ENCODE assay signal across 1 cellular context in the genomic region with DNA sequence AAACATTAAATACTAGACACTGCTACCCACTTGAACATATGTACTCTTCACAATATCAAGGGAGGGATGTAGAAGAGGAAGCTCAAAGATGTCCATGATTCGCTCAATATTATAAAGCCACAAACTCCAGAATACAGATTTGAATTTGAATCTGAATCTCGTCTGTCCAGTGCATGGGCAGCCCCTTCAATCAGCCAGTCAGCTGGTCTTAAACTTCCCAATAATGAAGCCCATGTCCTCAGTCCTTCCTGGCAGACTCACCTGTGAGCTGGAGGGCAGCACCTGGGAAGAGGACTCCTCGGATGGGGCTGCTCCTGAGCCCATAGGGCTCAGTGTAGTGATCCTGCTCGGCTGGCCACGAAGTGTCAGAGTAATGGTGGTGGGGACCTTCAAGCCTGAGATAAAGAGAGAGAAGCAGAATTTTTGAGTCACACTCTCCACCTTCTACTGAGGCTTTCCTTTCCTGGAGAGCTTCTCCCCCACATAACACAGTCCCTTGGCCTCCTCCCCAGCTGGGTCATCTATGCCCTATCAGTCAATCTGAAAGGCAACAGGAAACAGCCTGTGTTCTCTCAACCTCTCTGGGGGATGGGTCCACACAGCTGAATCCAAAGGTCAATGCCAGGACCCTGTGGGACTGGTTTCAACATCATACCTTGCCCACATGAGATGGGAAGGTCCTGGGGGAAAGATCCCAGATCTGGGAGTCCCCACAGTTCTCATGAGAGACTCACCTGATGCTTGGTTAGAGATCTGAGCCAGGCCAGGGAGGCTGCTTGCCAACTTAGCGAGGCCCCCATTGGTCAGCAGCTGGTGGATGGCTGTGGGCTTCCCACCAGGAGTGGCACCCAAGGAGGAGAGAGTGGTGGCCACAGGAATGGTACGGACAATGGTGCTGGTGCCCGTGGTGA.
TF ChIP-seq lines count a peak whose summit lies in the region.

No MANE protein-coding gene starts in this region.

TF ChIP-seq in HepG2, 621 proteins besides CTCF, POLR2A, EP300 and RAD21 (continued from another document and continues in another):
- TF ChIP-seq, protein P1, sequence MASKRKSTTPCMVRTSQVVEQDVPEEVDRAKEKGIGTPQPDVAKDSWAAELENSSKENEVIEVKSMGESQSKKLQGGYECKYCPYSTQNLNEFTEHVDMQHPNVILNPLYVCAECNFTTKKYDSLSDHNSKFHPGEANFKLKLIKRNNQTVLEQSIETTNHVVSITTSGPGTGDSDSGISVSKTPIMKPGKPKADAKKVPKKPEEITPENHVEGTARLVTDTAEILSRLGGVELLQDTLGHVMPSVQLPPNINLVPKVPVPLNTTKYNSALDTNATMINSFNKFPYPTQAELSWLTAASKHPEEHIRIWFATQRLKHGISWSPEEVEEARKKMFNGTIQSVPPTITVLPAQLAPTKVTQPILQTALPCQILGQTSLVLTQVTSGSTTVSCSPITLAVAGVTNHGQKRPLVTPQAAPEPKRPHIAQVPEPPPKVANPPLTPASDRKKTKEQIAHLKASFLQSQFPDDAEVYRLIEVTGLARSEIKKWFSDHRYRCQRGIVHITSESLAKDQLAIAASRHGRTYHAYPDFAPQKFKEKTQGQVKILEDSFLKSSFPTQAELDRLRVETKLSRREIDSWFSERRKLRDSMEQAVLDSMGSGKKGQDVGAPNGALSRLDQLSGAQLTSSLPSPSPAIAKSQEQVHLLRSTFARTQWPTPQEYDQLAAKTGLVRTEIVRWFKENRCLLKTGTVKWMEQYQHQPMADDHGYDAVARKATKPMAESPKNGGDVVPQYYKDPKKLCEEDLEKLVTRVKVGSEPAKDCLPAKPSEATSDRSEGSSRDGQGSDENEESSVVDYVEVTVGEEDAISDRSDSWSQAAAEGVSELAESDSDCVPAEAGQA (IDR thresholded peaks at IDR 0.05; ENCODE audit: low read depth), result peak; percentile 27; the same call in 1 of the 2 replicates
- TF ChIP-seq, protein P1 (CRISPR knock-in tag; IDR thresholded peaks at IDR 0.05; ENCODE audit: borderline replicate concordance), result no peak
- peak; percentile 99 for TF ChIP-seq ELF3 (CRISPR knock-in tag; IDR thresholded peaks at IDR 0.05)
- peak; percentile 71; the same call in 1 of the 2 replicates for TF ChIP-seq ZNF678 (CRISPR knock-in tag; IDR thresholded peaks at IDR 0.05)
- peak; percentile 47; the same call in 1 of the 2 replicates for TF ChIP-seq ZFP37 (CRISPR knock-in tag; IDR thresholded peaks at IDR 0.05; ENCODE audit: borderline replicate concordance)
- TF ChIP-seq ZFYVE20 (CRISPR knock-in tag; IDR thresholded peaks at IDR 0.05; ENCODE audit: borderline replicate concordance, low read depth), result no peak
- TF ChIP-seq BCL3 (CRISPR knock-in tag; IDR thresholded peaks at IDR 0.05), result no peak; the same call in 1 of the 2 replicates
- TF ChIP-seq ZNF556 (CRISPR knock-in tag; IDR thresholded peaks at IDR 0.05; ENCODE audit: borderline replicate concordance), result peak; percentile 95
- TF ChIP-seq ZNF20 (CRISPR knock-in tag; IDR thresholded peaks at IDR 0.05), result no peak
- TF ChIP-seq, protein P2, sequence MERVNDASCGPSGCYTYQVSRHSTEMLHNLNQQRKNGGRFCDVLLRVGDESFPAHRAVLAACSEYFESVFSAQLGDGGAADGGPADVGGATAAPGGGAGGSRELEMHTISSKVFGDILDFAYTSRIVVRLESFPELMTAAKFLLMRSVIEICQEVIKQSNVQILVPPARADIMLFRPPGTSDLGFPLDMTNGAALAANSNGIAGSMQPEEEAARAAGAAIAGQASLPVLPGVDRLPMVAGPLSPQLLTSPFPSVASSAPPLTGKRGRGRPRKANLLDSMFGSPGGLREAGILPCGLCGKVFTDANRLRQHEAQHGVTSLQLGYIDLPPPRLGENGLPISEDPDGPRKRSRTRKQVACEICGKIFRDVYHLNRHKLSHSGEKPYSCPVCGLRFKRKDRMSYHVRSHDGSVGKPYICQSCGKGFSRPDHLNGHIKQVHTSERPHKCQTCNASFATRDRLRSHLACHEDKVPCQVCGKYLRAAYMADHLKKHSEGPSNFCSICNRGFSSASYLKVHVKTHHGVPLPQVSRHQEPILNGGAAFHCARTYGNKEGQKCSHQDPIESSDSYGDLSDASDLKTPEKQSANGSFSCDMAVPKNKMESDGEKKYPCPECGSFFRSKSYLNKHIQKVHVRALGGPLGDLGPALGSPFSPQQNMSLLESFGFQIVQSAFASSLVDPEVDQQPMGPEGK (CRISPR knock-in tag; IDR thresholded peaks at IDR 0.05), result peak; percentile 87
- TF ChIP-seq PAF1 (CRISPR knock-in tag; IDR thresholded peaks at IDR 0.05), result no peak
- TF ChIP-seq EED (CRISPR knock-in tag; IDR thresholded peaks at IDR 0.05), result no peak
- TF ChIP-seq ZNF776 (CRISPR knock-in tag; IDR thresholded peaks at IDR 0.05), result no peak
- no peak for TF ChIP-seq THYN1 (CRISPR knock-in tag; IDR thresholded peaks at IDR 0.05; ENCODE audit: borderline replicate concordance, low read depth)
- TF ChIP-seq HHEX (CRISPR knock-in tag; IDR thresholded peaks at IDR 0.05), result no peak
- TF ChIP-seq ZNF775 (CRISPR knock-in tag; IDR thresholded peaks at IDR 0.05; ENCODE audit: borderline replicate concordance), result peak; percentile 89; the same call in 1 of the 2 replicates
- TF ChIP-seq MIER3 (CRISPR knock-in tag; IDR thresholded peaks at IDR 0.05; ENCODE audit: borderline replicate concordance), result peak; percentile 94
- TF ChIP-seq, protein P3, sequence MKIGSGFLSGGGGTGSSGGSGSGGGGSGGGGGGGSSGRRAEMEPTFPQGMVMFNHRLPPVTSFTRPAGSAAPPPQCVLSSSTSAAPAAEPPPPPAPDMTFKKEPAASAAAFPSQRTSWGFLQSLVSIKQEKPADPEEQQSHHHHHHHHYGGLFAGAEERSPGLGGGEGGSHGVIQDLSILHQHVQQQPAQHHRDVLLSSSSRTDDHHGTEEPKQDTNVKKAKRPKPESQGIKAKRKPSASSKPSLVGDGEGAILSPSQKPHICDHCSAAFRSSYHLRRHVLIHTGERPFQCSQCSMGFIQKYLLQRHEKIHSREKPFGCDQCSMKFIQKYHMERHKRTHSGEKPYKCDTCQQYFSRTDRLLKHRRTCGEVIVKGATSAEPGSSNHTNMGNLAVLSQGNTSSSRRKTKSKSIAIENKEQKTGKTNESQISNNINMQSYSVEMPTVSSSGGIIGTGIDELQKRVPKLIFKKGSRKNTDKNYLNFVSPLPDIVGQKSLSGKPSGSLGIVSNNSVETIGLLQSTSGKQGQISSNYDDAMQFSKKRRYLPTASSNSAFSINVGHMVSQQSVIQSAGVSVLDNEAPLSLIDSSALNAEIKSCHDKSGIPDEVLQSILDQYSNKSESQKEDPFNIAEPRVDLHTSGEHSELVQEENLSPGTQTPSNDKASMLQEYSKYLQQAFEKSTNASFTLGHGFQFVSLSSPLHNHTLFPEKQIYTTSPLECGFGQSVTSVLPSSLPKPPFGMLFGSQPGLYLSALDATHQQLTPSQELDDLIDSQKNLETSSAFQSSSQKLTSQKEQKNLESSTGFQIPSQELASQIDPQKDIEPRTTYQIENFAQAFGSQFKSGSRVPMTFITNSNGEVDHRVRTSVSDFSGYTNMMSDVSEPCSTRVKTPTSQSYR (CRISPR knock-in tag; IDR thresholded peaks at IDR 0.05; ENCODE audit: borderline replicate concordance), result peak; percentile 100
- TF ChIP-seq, protein P4, sequence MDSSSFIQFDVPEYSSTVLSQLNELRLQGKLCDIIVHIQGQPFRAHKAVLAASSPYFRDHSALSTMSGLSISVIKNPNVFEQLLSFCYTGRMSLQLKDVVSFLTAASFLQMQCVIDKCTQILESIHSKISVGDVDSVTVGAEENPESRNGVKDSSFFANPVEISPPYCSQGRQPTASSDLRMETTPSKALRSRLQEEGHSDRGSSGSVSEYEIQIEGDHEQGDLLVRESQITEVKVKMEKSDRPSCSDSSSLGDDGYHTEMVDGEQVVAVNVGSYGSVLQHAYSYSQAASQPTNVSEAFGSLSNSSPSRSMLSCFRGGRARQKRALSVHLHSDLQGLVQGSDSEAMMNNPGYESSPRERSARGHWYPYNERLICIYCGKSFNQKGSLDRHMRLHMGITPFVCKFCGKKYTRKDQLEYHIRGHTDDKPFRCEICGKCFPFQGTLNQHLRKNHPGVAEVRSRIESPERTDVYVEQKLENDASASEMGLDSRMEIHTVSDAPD (CRISPR knock-in tag; IDR thresholded peaks at IDR 0.05), result no peak
- TF ChIP-seq, protein P5, sequence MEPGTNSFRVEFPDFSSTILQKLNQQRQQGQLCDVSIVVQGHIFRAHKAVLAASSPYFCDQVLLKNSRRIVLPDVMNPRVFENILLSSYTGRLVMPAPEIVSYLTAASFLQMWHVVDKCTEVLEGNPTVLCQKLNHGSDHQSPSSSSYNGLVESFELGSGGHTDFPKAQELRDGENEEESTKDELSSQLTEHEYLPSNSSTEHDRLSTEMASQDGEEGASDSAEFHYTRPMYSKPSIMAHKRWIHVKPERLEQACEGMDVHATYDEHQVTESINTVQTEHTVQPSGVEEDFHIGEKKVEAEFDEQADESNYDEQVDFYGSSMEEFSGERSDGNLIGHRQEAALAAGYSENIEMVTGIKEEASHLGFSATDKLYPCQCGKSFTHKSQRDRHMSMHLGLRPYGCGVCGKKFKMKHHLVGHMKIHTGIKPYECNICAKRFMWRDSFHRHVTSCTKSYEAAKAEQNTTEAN (CRISPR knock-in tag; conservative IDR thresholded peaks at IDR 0.05), result no peak; the same call in 1 of the 2 replicates
- peak; percentile 82 for TF ChIP-seq ZNF687 (CRISPR knock-in tag; IDR thresholded peaks at IDR 0.05)
- TF ChIP-seq ZNF460 (CRISPR knock-in tag; IDR thresholded peaks at IDR 0.05; ENCODE audit: borderline replicate concordance), result no peak; the same call in 1 of the 2 replicates
- TF ChIP-seq TAF15 (IDR thresholded peaks at IDR 0.05; ENCODE audit: low read depth, low read length, poor library complexity, severe bottlenecking), result no peak
- TF ChIP-seq MIER2 (CRISPR knock-in tag; IDR thresholded peaks at IDR 0.05), result no peak
- peak; percentile 97 for TF ChIP-seq BCL6 (CRISPR knock-in tag; IDR thresholded peaks at IDR 0.05)
